In the genomic region with DNA sequence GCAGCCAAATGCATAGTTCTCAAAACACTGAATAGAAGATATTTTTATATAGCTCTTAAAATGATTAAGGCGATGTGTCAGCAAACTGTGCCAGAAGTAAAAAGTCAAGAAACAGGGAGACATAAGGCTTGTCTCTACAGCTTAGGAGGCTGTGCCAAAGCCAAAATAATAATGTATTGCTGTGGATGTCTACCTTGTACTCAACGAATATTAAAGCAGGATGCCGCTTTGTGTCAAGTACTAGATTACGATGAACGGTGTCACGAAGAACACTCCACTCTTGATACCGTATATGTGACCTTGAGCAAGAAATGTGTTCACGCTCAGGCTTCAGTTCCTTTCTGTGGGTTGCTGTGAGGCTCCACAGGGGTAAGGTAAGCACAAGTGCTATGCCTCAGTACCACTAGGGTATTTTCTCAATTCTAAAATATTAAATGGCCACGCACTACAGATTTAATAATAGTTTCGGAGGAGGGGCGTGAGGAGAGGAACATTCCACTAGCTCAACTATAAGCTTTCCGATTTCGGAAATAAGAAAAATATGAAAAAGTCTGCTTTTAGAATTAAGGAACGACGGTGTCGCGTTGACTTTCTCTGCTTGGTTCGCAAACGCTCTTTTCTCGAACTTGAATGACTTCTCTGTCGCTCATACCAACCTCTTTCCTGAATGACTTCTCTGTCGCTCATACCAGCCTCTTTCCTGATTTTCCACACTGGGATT, we compare ENCODE assay signal across 8 cellular contexts. TPM values are rescaled to one million over a fixed set of nuclear protein-coding genes. Genes with fewer than 3 reads are reported as not detected.
DNase-seq lines count a peak whose midpoint lies in the region; ATAC-seq, FAIRE-seq and TF ChIP-seq lines count a peak whose summit lies in the region.

No MANE protein-coding gene starts in this region.

- H2AFZ ChIP-seq in parathyroid adenoma, result peak overlapping the region; percentile 79

- H3K4me3 ChIP-seq in A549, result peak overlapping the region; percentile 93
- H3K4me3 ChIP-seq in NB4 (ENCODE audit: low read depth, low read length), result peak overlapping the region; percentile 99
- peak overlapping the region; percentile 74 for H3K4me3 ChIP-seq in fibroblast of pulmonary artery (replicated peaks; ENCODE audit: low read depth, low read length)
- peak overlapping the region; percentile 92 for H3K4me3 ChIP-seq in parathyroid adenoma (ENCODE audit: low read depth, low read length)

- H3K27me3 ChIP-seq in parathyroid adenoma (ENCODE audit: control insufficient read depth, insufficient read depth, low read length), result no peaks in the 10 kb centered on the region

- no peak for FAIRE-seq in A549 (lab: Jason Lieb, UNC)

- no peak for TF ChIP-seq EP300 in A549 (IDR thresholded peaks at IDR 0.05)

- TF ChIP-seq RAD21 in A549 (conservative IDR thresholded peaks at IDR 0.05 in 1 of 2, IDR thresholded peaks at IDR 0.05 in 1 of 2), result no peak

- POLR2A ChIA-PET in A549 (lab: Yijun Ruan, JAX), result interaction anchor here (0.6 to 2.4 kb wide), 7 partner anchors 12 to 384 kb away, joined by 3 to 13 read pairs (median 4); a partner anchor contains a TSS
- POLR2A ChIA-PET in activated CD4-positive, alpha-beta memory T cell treated with anti-CD3 and anti-CD28 coated beads, Interleukin-2, amount 10 ng/mL, durations not matched to agents 7 days and 5 days (lab: Charles Lee), result interaction anchor here (0.7 to 1.7 kb wide), 8 partner anchors 8 to 715 kb away, joined by 3 to 12 read pairs (median 4); a partner anchor contains a TSS

- DNase-seq in A549 (ENCODE audit: low read depth in 1 of 2, low spot score in 1 of 2) (peak; percentile 16 to 40), NB4 (ENCODE audit: low read depth) (peak; percentile 60), fibroblast of pulmonary artery (ENCODE audit: low read depth) (peak; percentile 28), posterior vena cava (ENCODE audit: low spot score) (no peak)
- peak; percentile 42 for DNase-seq in activated CD4-positive, alpha-beta memory T cell treated with anti-CD3 and anti-CD28 coated beads, Interleukin-2, amount 10 ng/mL, durations not matched to agents 7 days and 5 days

- TF ChIP-seq CTCF in A549 (IDR thresholded peaks at IDR 0.05) (no peak), GM12873 (IDR thresholded peaks at IDR 0.05; ENCODE audit: insufficient read depth, low read depth, low read length, missing control alignments) (peak; percentile 40), NB4 (IDR thresholded peaks at IDR 0.05; ENCODE audit: low read depth, low read length) (no peak), fibroblast of pulmonary artery (IDR thresholded peaks at IDR 0.05; ENCODE audit: low read length, missing control alignments) (peak; percentile 22), parathyroid adenoma (IDR thresholded peaks at IDR 0.05) (no peak)

- no peaks in the 10 kb centered on the region for H3K36me3 Mint-ChIP-seq in activated CD4-positive, alpha-beta memory T cell treated with anti-CD3 and anti-CD28 coated beads, Interleukin-2, amount 10 ng/mL, durations not matched to agents 7 days and 5 days (ENCODE audit: low read depth)

- peak overlapping the region; percentile 83 to 86 for H3K27ac ChIP-seq in A549
- peak overlapping the region; percentile 80 for H3K27ac ChIP-seq in parathyroid adenoma

- H3K79me2 ChIP-seq in parathyroid adenoma, result peaks cover 2% of the 10 kb centered on the region

- H3K9me3 Mint-ChIP-seq in activated CD4-positive, alpha-beta memory T cell treated with anti-CD3 and anti-CD28 coated beads, Interleukin-2, amount 10 ng/mL, durations not matched to agents 7 days and 5 days, result no peaks in the 10 kb centered on the region

- no peak overlapping the region for H3K9ac ChIP-seq in parathyroid adenoma

- H3K9me3 ChIP-seq in A549 (no peaks in the 10 kb centered on the region), parathyroid adenoma (ENCODE audit: control insufficient read depth, low read length) (no peaks in the 10 kb centered on the region)

- under 1% methylated on average over 22 of the region's 22 CpGs for WGBS in A549 (ENCODE audit: missing lambda C conversion rate)

- H3K4me1 Mint-ChIP-seq in activated CD4-positive, alpha-beta memory T cell treated with anti-CD3 and anti-CD28 coated beads, Interleukin-2, amount 10 ng/mL, durations not matched to agents 7 days and 5 days, result peaks cover 19% of the 10 kb centered on the region

- no peaks in the 10 kb centered on the region for H3K36me3 ChIP-seq in parathyroid adenoma (ENCODE audit: control insufficient read depth, insufficient read depth, low read length)

- intact Hi-C loops in posterior vena cava (cut with DNase I), result no loop called here

- H3K4me1 ChIP-seq in A549, result peaks cover 32% of the 10 kb centered on the region
- peaks cover 6% of the 10 kb centered on the region for H3K4me1 ChIP-seq in parathyroid adenoma

- TF ChIP-seq POLR2A in A549 (IDR thresholded peaks at IDR 0.05; ENCODE audit: low read length), result no peak
- no peak for TF ChIP-seq POLR2A in NB4 (IDR thresholded peaks at IDR 0.05; ENCODE audit: extremely low read depth, insufficient read length)

- no peak overlapping the region for H3K27ac Mint-ChIP-seq in activated CD4-positive, alpha-beta memory T cell treated with anti-CD3 and anti-CD28 coated beads, Interleukin-2, amount 10 ng/mL, durations not matched to agents 7 days and 5 days

- H3K4me3 Mint-ChIP-seq in activated CD4-positive, alpha-beta memory T cell treated with anti-CD3 and anti-CD28 coated beads, Interleukin-2, amount 10 ng/mL, durations not matched to agents 7 days and 5 days, result no peak overlapping the region

- ATAC-seq in A549 (peak; percentile 68 to 79), HG02610 (IDR thresholded peaks at IDR 0.05; ENCODE audit: unreplicated experiment) (peak; percentile 50)

- CTCF ChIA-PET in A549 (lab: Yijun Ruan, JAX), result interaction anchor here (1.1 to 4.1 kb wide), 3 partner anchors 13 to 64 kb away, joined by 3 to 38 read pairs (median 3); no protein-coding TSS in a partner anchor
- CTCF ChIA-PET in activated CD4-positive, alpha-beta memory T cell treated with anti-CD3 and anti-CD28 coated beads, Interleukin-2, amount 10 ng/mL, durations not matched to agents 7 days and 5 days (lab: Charles Lee), result interaction anchor here (0.7 to 5.1 kb wide), 13 partner anchors 8 to 715 kb away, joined by 3 to 74 read pairs (median 5); a partner anchor contains a TSS

- peaks cover 2% of the 10 kb centered on the region for H3K27me3 Mint-ChIP-seq in activated CD4-positive, alpha-beta memory T cell treated with anti-CD3 and anti-CD28 coated beads, Interleukin-2, amount 10 ng/mL, durations not matched to agents 7 days and 5 days

- H3K4me2 ChIP-seq in A549 (peak overlapping the region; percentile 98), parathyroid adenoma (ENCODE audit: low read length) (peak overlapping the region; percentile 79)

TF ChIP-seq in A549, 52 proteins besides CTCF, POLR2A, EP300 and RAD21:
- TF ChIP-seq, protein P1, sequence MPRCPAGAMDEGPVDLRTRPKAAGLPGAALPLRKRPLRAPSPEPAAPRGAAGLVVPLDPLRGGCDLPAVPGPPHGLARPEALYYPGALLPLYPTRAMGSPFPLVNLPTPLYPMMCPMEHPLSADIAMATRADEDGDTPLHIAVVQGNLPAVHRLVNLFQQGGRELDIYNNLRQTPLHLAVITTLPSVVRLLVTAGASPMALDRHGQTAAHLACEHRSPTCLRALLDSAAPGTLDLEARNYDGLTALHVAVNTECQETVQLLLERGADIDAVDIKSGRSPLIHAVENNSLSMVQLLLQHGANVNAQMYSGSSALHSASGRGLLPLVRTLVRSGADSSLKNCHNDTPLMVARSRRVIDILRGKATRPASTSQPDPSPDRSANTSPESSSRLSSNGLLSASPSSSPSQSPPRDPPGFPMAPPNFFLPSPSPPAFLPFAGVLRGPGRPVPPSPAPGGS (IDR thresholded peaks at IDR 0.05), result 0 out of 3 replicates have a peak, but pooled peaks have one; percentile 21
- no peak for TF ChIP-seq GATA3 (IDR thresholded peaks at IDR 0.05; ENCODE audit: borderline replicate concordance)

RNA-seq across cellular contexts. Expression of a gene that starts 0.7 kb away (rescaled TPM):
- polyA plus RNA-seq in A549 (2011; rRNA removed), result 49.7 and 71.9 TPM in 2 replicates
- polyA plus RNA-seq in A549 (2012; cell fraction: cytosol; rRNA removed), result 9.1 and 9.4 TPM in 2 replicates
- 1.5 and 3.8 TPM in 2 replicates for polyA plus RNA-seq in A549 (2012; cell fraction: nucleus; rRNA removed)
- polyA plus RNA-seq in A549 (2017; fragmentation: RNase III; extraction: RNeasy Plus Mini Kit Qiagen cat#74134 plus additional on column Dnase treatment), result 46.0 to 50.0 TPM (median 49.3 TPM) in 3 replicates
- 5.5 and 6.1 TPM in 2 replicates for polyA minus RNA-seq in A549 (2011; rRNA and poly(A)+ RNA removed)
- total RNA-seq in activated CD4-positive, alpha-beta memory T cell treated with anti-CD3 and anti-CD28 coated beads, Interleukin-2, amount 10 ng/mL, durations not matched to agents 7 days and 5 days, result 10 to 100 TPM; 24.5 to 25.0 TPM
- 10 to 100 TPM; 62.2 to 63.7 TPM for total RNA-seq in posterior vena cava

RNA-seq across cellular contexts. Expression of a gene that starts 54.7 kb away (rescaled TPM):
- polyA plus RNA-seq in A549 (2011; rRNA removed) (20.6 and 30.9 TPM in 2 replicates), A549 (2017; fragmentation: RNase III; extraction: RNeasy Plus Mini Kit Qiagen cat#74134 plus additional on column Dnase treatment) (8.3 to 8.9 TPM (median 8.4 TPM) in 3 replicates)
- 0.60 and 0.78 TPM in 2 replicates for polyA plus RNA-seq in A549 (2012; cell fraction: cytosol; rRNA removed)
- polyA plus RNA-seq in A549 (2012; cell fraction: nucleus; rRNA removed), result 0.54 and 0.92 TPM in 2 replicates
- 1.9 and 2.2 TPM in 2 replicates for polyA minus RNA-seq in A549 (2011; rRNA and poly(A)+ RNA removed)
- total RNA-seq in activated CD4-positive, alpha-beta memory T cell treated with anti-CD3 and anti-CD28 coated beads, Interleukin-2, amount 10 ng/mL, durations not matched to agents 7 days and 5 days, result under 1 TPM in 1 of 2 experiments, not detected in 1; 0.25 TPM
- total RNA-seq in posterior vena cava, result under 1 TPM; 0.52 to 0.74 TPM

Comparison
In these comparisons a context has a peak if more than half of its experiments do, and no peak if none do; other contexts are left out.
1. CTCF ChIP-seq: peak in GM12873 (single experiment) and fibroblast of pulmonary artery (single experiment); none in A549 (single experiment), NB4 (single experiment) and parathyroid adenoma (single experiment).
2. Peak in every context shown above with its lines, with median percentiles within 50 percentile points of each other: H3K4me3 ChIP-seq.